16 cellular contexts compared by ENCODE assay signal in genomic region chr17:37225458-37225857, GRCh38.
"Had no signal": no experiment of that assay in that cellular context is flagged by ENCODE, and none has a peak within 500 bp of the region (broad histone marks: within the 10 kb centered on the region; RNA-seq: fewer than 3 reads in every experiment).

No MANE protein-coding gene starts in this region.

- H3K27me3 Mint-ChIP-seq: naive thymus-derived CD4-positive, alpha-beta T cell; stimulated activated memory B cell treated with anti-CD40 and anti-IgM and Interleukin-4, amounts not matched to agents 10 μg/mL and 1 μg/mL and 100 μg/mL, for 72 hours had no signal

- H3K9me3 ChIP-seq: psoas muscle, right lobe of liver, tibial artery had no signal

- H3K27me3 ChIP-seq: cardiac muscle cell, right lobe of liver, tibial artery had no signal

- H3K4me3 Mint-ChIP-seq: activated T-cell treated with anti-CD3 and anti-CD28 coated beads, Interleukin-2, amount 50 U/mL, for 4 hours; naive thymus-derived CD4-positive, alpha-beta T cell; stimulated activated memory B cell treated with anti-CD40 and anti-IgM and Interleukin-4, amounts not matched to agents 10 μg/mL and 1 μg/mL and 100 μg/mL, for 72 hours had no signal

- H3K4me1 Mint-ChIP-seq: stimulated activated memory B cell treated with anti-CD40 and anti-IgM and Interleukin-4, amounts not matched to agents 10 μg/mL and 1 μg/mL and 100 μg/mL, for 72 hours had no signal

- H3K27ac ChIP-seq: cardiac muscle cell, psoas muscle, right lobe of liver, tibial artery had no signal

- H3K27ac Mint-ChIP-seq: stimulated activated memory B cell treated with anti-CD40 and anti-IgM and Interleukin-4, amounts not matched to agents 10 μg/mL and 1 μg/mL and 100 μg/mL, for 72 hours had no signal

- H3K4me3 ChIP-seq: cardiac muscle cell, lung, psoas muscle, right lobe of liver, tibial artery had no signal

- H3K9me3 Mint-ChIP-seq: activated T-cell treated with anti-CD3 and anti-CD28 coated beads, Interleukin-2, amount 50 U/mL, for 4 hours; naive thymus-derived CD4-positive, alpha-beta T cell; stimulated activated memory B cell treated with anti-CD40 and anti-IgM and Interleukin-4, amounts not matched to agents 10 μg/mL and 1 μg/mL and 100 μg/mL, for 72 hours had no signal

- H3K4me1 ChIP-seq: psoas muscle, tibial artery had no signal

- DNase-seq: activated CD4-positive, alpha-beta T cell treated with anti-CD3 and anti-CD28 coated beads for 1 hour; activated CD4-positive, alpha-beta T cell treated with anti-CD3 and anti-CD28 coated beads, Interleukin-2, amount 50 U/mL, for 48 hours; activated naive CD4-positive, alpha-beta T cell; activated T-cell treated with anti-CD3 and anti-CD28 coated beads, Interleukin-2, amount 50 U/mL, for 4 hours; aorta; effector memory CD4-positive, alpha-beta T cell; erythroblast; left colon; naive thymus-derived CD4-positive, alpha-beta T cell; occipital lobe; psoas muscle; right lobe of liver; tibial artery had no signal

- ATAC-seq: activated T-cell treated with anti-CD3 and anti-CD28 coated beads, Interleukin-2, amount 50 U/mL, for 4 hours; left colon; naive thymus-derived CD4-positive, alpha-beta T cell; psoas muscle; right lobe of liver; stimulated activated memory B cell treated with anti-CD40 and anti-IgM and Interleukin-4, amounts not matched to agents 10 μg/mL and 1 μg/mL and 100 μg/mL, for 72 hours had no signal
